Comparison of ENCODE assay signal across 1 cellular context in genomic region chr16:11742536-11743307, GRCh38.
TF ChIP-seq lines count a peak whose summit lies in the region.

TXNDC11 (minus strand) TSS chr16:11742857; CDS start chr16:11742730, 127 bp downstream.

TF ChIP-seq in HepG2, 621 proteins besides CTCF, POLR2A, EP300 and RAD21 (continued from another document and continues in another):
- TF ChIP-seq ARID4A (CRISPR knock-in tag; IDR thresholded peaks at IDR 0.05; ENCODE audit: borderline replicate concordance) (peak; percentile 93), NR2F1 (CRISPR knock-in tag; IDR thresholded peaks at IDR 0.05) (peak; percentile 64 to 83; a peak in 2 of 4 replicates), PHF21A (CRISPR knock-in tag; IDR thresholded peaks at IDR 0.05) (peak; percentile 96), SMAD3 (CRISPR knock-in tag; IDR thresholded peaks at IDR 0.05) (peak; percentile 87; the same call in 1 of the 2 replicates), RCOR2 (CRISPR knock-in tag; IDR thresholded peaks at IDR 0.05) (0 out of 2 replicates have a peak, but pooled peaks have one; percentile 13), PHF5A (CRISPR knock-in tag; IDR thresholded peaks at IDR 0.05; ENCODE audit: low read depth, unreplicated experiment) (no peak), ZIK1 (CRISPR knock-in tag; IDR thresholded peaks at IDR 0.05; ENCODE audit: borderline replicate concordance, low read depth) (0 out of 2 replicates have a peak, but pooled peaks have one; percentile 23), ZNF777 (CRISPR knock-in tag; IDR thresholded peaks at IDR 0.05) (peak; percentile 16; the same call in 1 of the 2 replicates), ZMYM2 (CRISPR knock-in tag; IDR thresholded peaks at IDR 0.05) (no peak), HDAC2 (CRISPR knock-in tag; IDR thresholded peaks at IDR 0.05) (peak; percentile 78), ZNF615 (CRISPR knock-in tag; IDR thresholded peaks at IDR 0.05; ENCODE audit: borderline replicate concordance) (no peak; the same call in 1 of the 2 replicates), ZNF205 (CRISPR knock-in tag; IDR thresholded peaks at IDR 0.05) (peak; percentile 82; the same call in 1 of the 2 replicates), NCOA5 (CRISPR knock-in tag; IDR thresholded peaks at IDR 0.05) (no peak), SP2 (CRISPR knock-in tag; IDR thresholded peaks at IDR 0.05) (0 out of 2 replicates have a peak, but pooled peaks have one; percentile 62), PATZ1 (CRISPR knock-in tag; IDR thresholded peaks at IDR 0.05) (peak; percentile 96), ZNF337 (CRISPR knock-in tag; IDR thresholded peaks at IDR 0.05; ENCODE audit: borderline replicate concordance, low read depth) (no peak), THAP11 (CRISPR knock-in tag; IDR thresholded peaks at IDR 0.05) (peak; percentile 85), SRSF1 (optimal IDR thresholded peaks at IDR 0.05; ENCODE audit: low read depth, low read length) (peak; percentile 53), ZNF784 (CRISPR knock-in tag; IDR thresholded peaks at IDR 0.05; ENCODE audit: borderline replicate concordance) (peak; percentile 91), NONO (IDR thresholded peaks at IDR 0.05) (no peak), NONO (CRISPR knock-in tag; conservative IDR thresholded peaks at IDR 0.05) (peak; percentile 95), PHF8 (CRISPR knock-in tag; IDR thresholded peaks at IDR 0.05) (peak; percentile 78), PAF1 (CRISPR knock-in tag; IDR thresholded peaks at IDR 0.05) (no peak), ZNF572 (CRISPR knock-in tag; IDR thresholded peaks at IDR 0.05) (peak; percentile 87; the same call in 1 of the 2 replicates), KDM5B (CRISPR knock-in tag; IDR thresholded peaks at IDR 0.05; ENCODE audit: borderline replicate concordance) (peak; percentile 65), ZKSCAN8 (CRISPR knock-in tag; IDR thresholded peaks at IDR 0.05; ENCODE audit: borderline replicate concordance) (no peak), ZNF614 (CRISPR knock-in tag; IDR thresholded peaks at IDR 0.05; ENCODE audit: borderline replicate concordance) (peak; percentile 91; the same call in 1 of the 2 replicates), REPIN1 (CRISPR knock-in tag; IDR thresholded peaks at IDR 0.05; ENCODE audit: borderline replicate concordance, low read depth) (peak; percentile 78; the same call in 1 of the 2 replicates), ZSCAN21 (CRISPR knock-in tag; IDR thresholded peaks at IDR 0.05; ENCODE audit: borderline replicate concordance) (peak; percentile 92; the same call in 1 of the 2 replicates), ZSCAN5A (CRISPR knock-in tag; IDR thresholded peaks at IDR 0.05; ENCODE audit: borderline replicate concordance) (peak; percentile 71; the same call in 1 of the 2 replicates), SALL1 (CRISPR knock-in tag; IDR thresholded peaks at IDR 0.05) (peak; percentile 94), NFIB (CRISPR knock-in tag; IDR thresholded peaks at IDR 0.05; ENCODE audit: borderline replicate concordance) (no peak), ZNF556 (CRISPR knock-in tag; IDR thresholded peaks at IDR 0.05; ENCODE audit: borderline replicate concordance) (peak; percentile 96), EHMT2 (IDR thresholded peaks at IDR 0.05; ENCODE audit: borderline replicate concordance, low read depth, low read length) (no peak), RXRA (CRISPR knock-in tag; IDR thresholded peaks at IDR 0.05) (peak; percentile 98), NFE2L1 (CRISPR knock-in tag; IDR thresholded peaks at IDR 0.05; ENCODE audit: borderline replicate concordance) (0 out of 2 replicates have a peak, but pooled peaks have one; percentile 75), SOX5 (CRISPR knock-in tag; IDR thresholded peaks at IDR 0.05; ENCODE audit: borderline replicate concordance) (peak; percentile 72; the same call in 1 of the 2 replicates), IRX3 (CRISPR knock-in tag; IDR thresholded peaks at IDR 0.05; ENCODE audit: borderline replicate concordance, low read depth) (peak; percentile 38), ZBTB7A (CRISPR knock-in tag; IDR thresholded peaks at IDR 0.05) (peak; percentile 48; the same call in 1 of the 2 replicates), FOXC1 (CRISPR knock-in tag; IDR thresholded peaks at IDR 0.05; ENCODE audit: borderline replicate concordance) (peak; percentile 70), ETV5 (CRISPR knock-in tag; IDR thresholded peaks at IDR 0.05; ENCODE audit: borderline replicate concordance) (peak; percentile 61; the same call in 1 of the 2 replicates), AHR (CRISPR knock-in tag; IDR thresholded peaks at IDR 0.05) (no peak; the same call in 1 of the 2 replicates), ATF7 (IDR thresholded peaks at IDR 0.05) (no peak), ATF7 (CRISPR knock-in tag; IDR thresholded peaks at IDR 0.05) (peak; percentile 73), HES4 (CRISPR knock-in tag; IDR thresholded peaks at IDR 0.05; ENCODE audit: borderline replicate concordance) (peak; percentile 96), SIX4 (CRISPR knock-in tag; IDR thresholded peaks at IDR 0.05) (peak; percentile 48; the same call in 1 of the 2 replicates)
- TF ChIP-seq, protein P1, sequence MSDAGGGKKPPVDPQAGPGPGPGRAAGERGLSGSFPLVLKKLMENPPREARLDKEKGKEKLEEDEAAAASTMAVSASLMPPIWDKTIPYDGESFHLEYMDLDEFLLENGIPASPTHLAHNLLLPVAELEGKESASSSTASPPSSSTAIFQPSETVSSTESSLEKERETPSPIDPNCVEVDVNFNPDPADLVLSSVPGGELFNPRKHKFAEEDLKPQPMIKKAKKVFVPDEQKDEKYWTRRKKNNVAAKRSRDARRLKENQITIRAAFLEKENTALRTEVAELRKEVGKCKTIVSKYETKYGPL (CRISPR knock-in tag; IDR thresholded peaks at IDR 0.05) = no peak; the same call in 1 of the 2 replicates
- TF ChIP-seq, protein P2, sequence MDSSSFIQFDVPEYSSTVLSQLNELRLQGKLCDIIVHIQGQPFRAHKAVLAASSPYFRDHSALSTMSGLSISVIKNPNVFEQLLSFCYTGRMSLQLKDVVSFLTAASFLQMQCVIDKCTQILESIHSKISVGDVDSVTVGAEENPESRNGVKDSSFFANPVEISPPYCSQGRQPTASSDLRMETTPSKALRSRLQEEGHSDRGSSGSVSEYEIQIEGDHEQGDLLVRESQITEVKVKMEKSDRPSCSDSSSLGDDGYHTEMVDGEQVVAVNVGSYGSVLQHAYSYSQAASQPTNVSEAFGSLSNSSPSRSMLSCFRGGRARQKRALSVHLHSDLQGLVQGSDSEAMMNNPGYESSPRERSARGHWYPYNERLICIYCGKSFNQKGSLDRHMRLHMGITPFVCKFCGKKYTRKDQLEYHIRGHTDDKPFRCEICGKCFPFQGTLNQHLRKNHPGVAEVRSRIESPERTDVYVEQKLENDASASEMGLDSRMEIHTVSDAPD (CRISPR knock-in tag; IDR thresholded peaks at IDR 0.05) = peak; percentile 68; the same call in 1 of the 2 replicates
- TF ChIP-seq, protein P3, sequence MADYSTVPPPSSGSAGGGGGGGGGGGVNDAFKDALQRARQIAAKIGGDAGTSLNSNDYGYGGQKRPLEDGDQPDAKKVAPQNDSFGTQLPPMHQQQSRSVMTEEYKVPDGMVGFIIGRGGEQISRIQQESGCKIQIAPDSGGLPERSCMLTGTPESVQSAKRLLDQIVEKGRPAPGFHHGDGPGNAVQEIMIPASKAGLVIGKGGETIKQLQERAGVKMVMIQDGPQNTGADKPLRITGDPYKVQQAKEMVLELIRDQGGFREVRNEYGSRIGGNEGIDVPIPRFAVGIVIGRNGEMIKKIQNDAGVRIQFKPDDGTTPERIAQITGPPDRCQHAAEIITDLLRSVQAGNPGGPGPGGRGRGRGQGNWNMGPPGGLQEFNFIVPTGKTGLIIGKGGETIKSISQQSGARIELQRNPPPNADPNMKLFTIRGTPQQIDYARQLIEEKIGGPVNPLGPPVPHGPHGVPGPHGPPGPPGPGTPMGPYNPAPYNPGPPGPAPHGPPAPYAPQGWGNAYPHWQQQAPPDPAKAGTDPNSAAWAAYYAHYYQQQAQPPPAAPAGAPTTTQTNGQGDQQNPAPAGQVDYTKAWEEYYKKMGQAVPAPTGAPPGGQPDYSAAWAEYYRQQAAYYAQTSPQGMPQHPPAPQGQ (CRISPR knock-in tag; IDR thresholded peaks at IDR 0.05; ENCODE audit: borderline replicate concordance) = no peak
- TF ChIP-seq, protein P4, sequence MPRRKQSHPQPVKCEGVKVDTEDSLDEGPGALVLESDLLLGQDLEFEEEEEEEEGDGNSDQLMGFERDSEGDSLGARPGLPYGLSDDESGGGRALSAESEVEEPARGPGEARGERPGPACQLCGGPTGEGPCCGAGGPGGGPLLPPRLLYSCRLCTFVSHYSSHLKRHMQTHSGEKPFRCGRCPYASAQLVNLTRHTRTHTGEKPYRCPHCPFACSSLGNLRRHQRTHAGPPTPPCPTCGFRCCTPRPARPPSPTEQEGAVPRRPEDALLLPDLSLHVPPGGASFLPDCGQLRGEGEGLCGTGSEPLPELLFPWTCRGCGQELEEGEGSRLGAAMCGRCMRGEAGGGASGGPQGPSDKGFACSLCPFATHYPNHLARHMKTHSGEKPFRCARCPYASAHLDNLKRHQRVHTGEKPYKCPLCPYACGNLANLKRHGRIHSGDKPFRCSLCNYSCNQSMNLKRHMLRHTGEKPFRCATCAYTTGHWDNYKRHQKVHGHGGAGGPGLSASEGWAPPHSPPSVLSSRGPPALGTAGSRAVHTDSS (CRISPR knock-in tag; conservative IDR thresholded peaks at IDR 0.05) = no peak
